In genomic region chr15:64847448-64847847, GRCh38 we compare ENCODE assay signal across 1 cellular context.
TF ChIP-seq lines count a peak whose summit lies in the region.

No MANE protein-coding gene starts in this region.

TF ChIP-seq in HepG2, 621 proteins besides CTCF, POLR2A, EP300 and RAD21:
- TF ChIP-seq AKNA (CRISPR knock-in tag; IDR thresholded peaks at IDR 0.05; ENCODE audit: borderline replicate concordance) (no peak), ZBTB26 (CRISPR knock-in tag; IDR thresholded peaks at IDR 0.05; ENCODE audit: borderline replicate concordance) (no peak)
- TF ChIP-seq, protein P1, sequence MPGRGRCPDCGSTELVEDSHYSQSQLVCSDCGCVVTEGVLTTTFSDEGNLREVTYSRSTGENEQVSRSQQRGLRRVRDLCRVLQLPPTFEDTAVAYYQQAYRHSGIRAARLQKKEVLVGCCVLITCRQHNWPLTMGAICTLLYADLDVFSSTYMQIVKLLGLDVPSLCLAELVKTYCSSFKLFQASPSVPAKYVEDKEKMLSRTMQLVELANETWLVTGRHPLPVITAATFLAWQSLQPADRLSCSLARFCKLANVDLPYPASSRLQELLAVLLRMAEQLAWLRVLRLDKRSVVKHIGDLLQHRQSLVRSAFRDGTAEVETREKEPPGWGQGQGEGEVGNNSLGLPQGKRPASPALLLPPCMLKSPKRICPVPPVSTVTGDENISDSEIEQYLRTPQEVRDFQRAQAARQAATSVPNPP (CRISPR knock-in tag; IDR thresholded peaks at IDR 0.05), result no peak
- TF ChIP-seq, protein P2, sequence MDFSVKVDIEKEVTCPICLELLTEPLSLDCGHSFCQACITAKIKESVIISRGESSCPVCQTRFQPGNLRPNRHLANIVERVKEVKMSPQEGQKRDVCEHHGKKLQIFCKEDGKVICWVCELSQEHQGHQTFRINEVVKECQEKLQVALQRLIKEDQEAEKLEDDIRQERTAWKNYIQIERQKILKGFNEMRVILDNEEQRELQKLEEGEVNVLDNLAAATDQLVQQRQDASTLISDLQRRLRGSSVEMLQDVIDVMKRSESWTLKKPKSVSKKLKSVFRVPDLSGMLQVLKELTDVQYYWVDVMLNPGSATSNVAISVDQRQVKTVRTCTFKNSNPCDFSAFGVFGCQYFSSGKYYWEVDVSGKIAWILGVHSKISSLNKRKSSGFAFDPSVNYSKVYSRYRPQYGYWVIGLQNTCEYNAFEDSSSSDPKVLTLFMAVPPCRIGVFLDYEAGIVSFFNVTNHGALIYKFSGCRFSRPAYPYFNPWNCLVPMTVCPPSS (IDR thresholded peaks at IDR 0.05), result no peak
